ENCODE assay signal across 20 cellular contexts in the genomic region with DNA sequence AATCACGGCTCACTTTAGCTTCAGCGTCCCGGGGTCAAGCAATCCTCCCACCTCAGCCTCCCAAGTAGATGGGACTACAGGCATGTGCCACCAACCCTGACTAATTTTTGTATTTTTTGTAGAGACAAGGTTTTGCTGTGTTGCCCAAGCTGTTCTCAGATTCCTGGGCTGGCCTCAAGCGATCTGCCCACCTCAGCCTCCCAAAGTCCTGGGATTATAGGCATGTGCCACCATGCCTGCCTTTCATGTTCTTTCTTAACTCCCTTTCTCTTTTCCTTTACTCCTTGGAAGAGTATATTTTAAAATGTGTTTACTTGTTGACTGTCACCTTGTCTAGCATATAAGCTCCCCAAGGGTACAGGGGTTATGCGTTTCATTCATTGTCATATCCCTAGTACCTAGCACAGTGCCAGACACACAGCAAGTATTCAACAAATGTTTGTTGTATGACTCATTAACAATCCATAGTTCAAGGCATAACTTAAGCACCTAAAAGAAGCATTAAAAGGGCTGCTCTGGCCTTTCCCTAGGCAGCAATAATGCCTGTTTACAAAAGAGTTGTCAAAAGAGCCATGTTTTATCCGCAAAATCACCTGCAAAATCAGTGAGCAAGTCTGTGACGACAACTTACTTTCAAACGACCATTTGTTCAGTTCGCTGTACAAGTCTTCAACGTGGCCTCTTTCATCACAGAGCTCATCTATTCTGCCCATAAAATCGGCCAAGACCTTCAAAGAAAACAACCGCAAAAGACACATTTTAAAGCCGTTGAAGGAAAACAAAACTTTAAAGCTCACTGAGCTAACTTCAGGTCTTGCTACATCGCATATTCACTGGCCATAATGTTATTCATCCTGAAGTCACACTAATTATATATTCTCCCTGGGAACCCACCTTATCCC. TPM values are rescaled to one million over a fixed set of nuclear protein-coding genes. Genes with fewer than 3 reads are reported as not detected.
"Had no signal": no experiment of that assay in that cellular context is flagged by ENCODE, and none has a peak within 500 bp of the region (broad histone marks: within the 10 kb centered on the region; RNA-seq: fewer than 3 reads in every experiment).

No MANE protein-coding gene starts in this region.

- H3K9me3 ChIP-seq: adrenal gland, heart left ventricle, left lung, prostate gland, spleen, transverse colon had no signal

- ATAC-seq: heart left ventricle; left lung; natural killer cell treated with Interleukin-12 subunit alpha and Interleukin-12 subunit beta and Interleukin-15 and Interleukin-18, amount 100 ng/mL, for 72 hours; sciatic nerve; stimulated activated memory B cell treated with anti-CD40 and anti-IgM and Interleukin-4, amounts not matched to agents 10 μg/mL and 1 μg/mL and 100 μg/mL, for 72 hours had no signal

- H3K36me3 Mint-ChIP-seq: activated naive CD4-positive, alpha-beta T cell treated with anti-CD3 and anti-CD28 coated beads, Interleukin-2, amount 10 ng/mL, durations not matched to agents 7 days and 5 days; natural killer cell treated with Interleukin-12 subunit alpha and Interleukin-12 subunit beta and Interleukin-15 and Interleukin-18, amount 100 ng/mL, for 72 hours; stimulated activated memory B cell treated with anti-CD40 and anti-IgM and Interleukin-4, amounts not matched to agents 10 μg/mL and 1 μg/mL and 100 μg/mL, for 72 hours had no signal

- H3K4me3 Mint-ChIP-seq: activated B cell treated with CpG ODN at 0.5 μM for 24 hours; activated CD4-positive, alpha-beta T cell treated with anti-CD3 and anti-CD28 coated beads, Interleukin-2, amount 10 ng/mL, durations not matched to agents 24 days and 14 days; activated naive CD4-positive, alpha-beta T cell treated with anti-CD3 and anti-CD28 coated beads, Interleukin-2, amount 10 ng/mL, durations not matched to agents 7 days and 5 days; natural killer cell treated with Interleukin-12 subunit alpha and Interleukin-12 subunit beta and Interleukin-15 and Interleukin-18, amount 100 ng/mL, for 72 hours; stimulated activated memory B cell treated with anti-CD40 and anti-IgM and Interleukin-4, amounts not matched to agents 10 μg/mL and 1 μg/mL and 100 μg/mL, for 72 hours had no signal

- H3K4me3 ChIP-seq: adrenal gland, dorsolateral prefrontal cortex, heart left ventricle, left lung, prostate gland, spleen, transverse colon had no signal

- DNase-seq: activated B cell treated with CpG ODN at 0.5 μM for 24 hours; activated CD4-positive, alpha-beta T cell treated with anti-CD3 and anti-CD28 coated beads, Interleukin-2, amount 10 ng/mL, durations not matched to agents 24 days and 14 days; activated naive CD4-positive, alpha-beta T cell treated with anti-CD3 and anti-CD28 coated beads, Interleukin-2, amount 10 ng/mL, durations not matched to agents 7 days and 5 days; brain microvascular endothelial cell; dorsolateral prefrontal cortex; heart left ventricle; left lung; occipital lobe; spleen; stimulated activated CD4-positive, alpha-beta T cell treated with anti-CD3 and anti-CD28 coated beads, Interleukin-1b, Interleukin-23, amount 100 ng/mL, for 48 hours; T-helper 2 cell; transverse colon had no signal

- H3K36me3 ChIP-seq: adrenal gland, brain microvascular endothelial cell, heart left ventricle, left lung, prostate gland, spleen, transverse colon had no signal

- H3K9me3 Mint-ChIP-seq: activated B cell treated with CpG ODN at 0.5 μM for 24 hours; activated CD4-positive, alpha-beta T cell treated with anti-CD3 and anti-CD28 coated beads, Interleukin-2, amount 10 ng/mL, durations not matched to agents 24 days and 14 days; activated naive CD4-positive, alpha-beta T cell treated with anti-CD3 and anti-CD28 coated beads, Interleukin-2, amount 10 ng/mL, durations not matched to agents 7 days and 5 days; natural killer cell treated with Interleukin-12 subunit alpha and Interleukin-12 subunit beta and Interleukin-15 and Interleukin-18, amount 100 ng/mL, for 72 hours; stimulated activated memory B cell treated with anti-CD40 and anti-IgM and Interleukin-4, amounts not matched to agents 10 μg/mL and 1 μg/mL and 100 μg/mL, for 72 hours had no signal

- H3K27ac Mint-ChIP-seq: activated B cell treated with CpG ODN at 0.5 μM for 24 hours; activated CD4-positive, alpha-beta T cell treated with anti-CD3 and anti-CD28 coated beads, Interleukin-2, amount 10 ng/mL, durations not matched to agents 24 days and 14 days; activated naive CD4-positive, alpha-beta T cell treated with anti-CD3 and anti-CD28 coated beads, Interleukin-2, amount 10 ng/mL, durations not matched to agents 7 days and 5 days; natural killer cell treated with Interleukin-12 subunit alpha and Interleukin-12 subunit beta and Interleukin-15 and Interleukin-18, amount 100 ng/mL, for 72 hours; stimulated activated memory B cell treated with anti-CD40 and anti-IgM and Interleukin-4, amounts not matched to agents 10 μg/mL and 1 μg/mL and 100 μg/mL, for 72 hours had no signal

- H3K27ac ChIP-seq: adrenal gland, brain microvascular endothelial cell, dorsolateral prefrontal cortex, heart left ventricle, left lung, prostate gland, spleen, transverse colon had no signal

- FAIRE-seq: islet of Langerhans, TTC549 had no signal

RNA-seq across cellular contexts. Expression of a gene that starts 4.6 kb away (rescaled TPM):
- total RNA-seq: activated B cell treated with CpG ODN at 0.5 μM for 24 hours; activated CD4-positive, alpha-beta T cell treated with anti-CD3 and anti-CD28 coated beads, Interleukin-2, amount 10 ng/mL, durations not matched to agents 24 days and 14 days; adrenal gland; heart left ventricle; natural killer cell treated with Interleukin-12 subunit alpha and Interleukin-12 subunit beta and Interleukin-15 and Interleukin-18, amount 100 ng/mL, for 72 hours; occipital lobe; sciatic nerve; spleen; subcutaneous adipose tissue; transverse colon had no signal
